ENCODE assay signal across 1 cellular context in the genomic region with DNA sequence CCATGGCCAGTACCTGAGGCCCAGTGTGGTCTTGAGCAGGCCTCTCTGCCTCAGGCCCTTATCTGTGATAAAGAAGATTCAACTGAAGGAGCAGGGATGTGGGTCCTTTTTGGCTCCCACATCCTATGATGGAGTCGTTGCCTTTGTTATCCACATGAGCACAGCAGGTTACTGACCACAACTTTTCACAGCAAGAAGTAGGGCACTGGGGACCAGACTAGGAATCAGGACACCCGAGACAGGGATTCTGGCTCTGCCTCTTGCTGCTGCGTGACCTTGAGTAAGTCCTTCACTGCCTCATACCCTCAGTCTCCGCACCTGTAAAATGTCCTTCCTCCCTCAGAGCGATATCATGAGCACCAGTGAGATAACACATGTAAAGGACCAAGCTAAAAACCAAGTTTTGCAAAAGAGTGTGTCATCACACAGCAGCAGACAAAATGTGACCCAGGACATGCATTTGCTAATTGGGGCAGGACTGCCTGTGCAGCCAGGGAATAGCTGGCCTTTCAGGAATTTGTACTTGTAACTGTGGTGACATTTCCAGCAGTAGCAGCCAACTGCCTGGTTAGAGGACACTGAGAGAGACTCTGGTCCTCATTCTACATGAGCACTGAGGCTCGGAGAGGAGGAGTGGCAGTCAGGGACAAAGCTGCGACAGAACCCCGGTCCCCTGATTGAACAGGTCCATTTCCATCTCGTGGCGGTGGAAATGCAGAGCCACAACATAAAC.
A peak's percentile ranks its signal among the peaks of the same experiment; 100 is the strongest.
TF ChIP-seq lines count a peak whose summit lies in the region.

No MANE protein-coding gene starts in this region.

TF ChIP-seq in HepG2, 621 proteins besides CTCF, POLR2A, EP300 and RAD21:
- TF ChIP-seq TEAD3 (CRISPR knock-in tag; optimal IDR thresholded peaks at IDR 0.05; ENCODE audit: borderline replicate concordance) (peak; percentile 23), BCL6 (CRISPR knock-in tag; IDR thresholded peaks at IDR 0.05) (0 out of 2 replicates have a peak, but pooled peaks have one; percentile 24), TOPORS (CRISPR knock-in tag; IDR thresholded peaks at IDR 0.05) (no peak)
- TF ChIP-seq, protein P1, sequence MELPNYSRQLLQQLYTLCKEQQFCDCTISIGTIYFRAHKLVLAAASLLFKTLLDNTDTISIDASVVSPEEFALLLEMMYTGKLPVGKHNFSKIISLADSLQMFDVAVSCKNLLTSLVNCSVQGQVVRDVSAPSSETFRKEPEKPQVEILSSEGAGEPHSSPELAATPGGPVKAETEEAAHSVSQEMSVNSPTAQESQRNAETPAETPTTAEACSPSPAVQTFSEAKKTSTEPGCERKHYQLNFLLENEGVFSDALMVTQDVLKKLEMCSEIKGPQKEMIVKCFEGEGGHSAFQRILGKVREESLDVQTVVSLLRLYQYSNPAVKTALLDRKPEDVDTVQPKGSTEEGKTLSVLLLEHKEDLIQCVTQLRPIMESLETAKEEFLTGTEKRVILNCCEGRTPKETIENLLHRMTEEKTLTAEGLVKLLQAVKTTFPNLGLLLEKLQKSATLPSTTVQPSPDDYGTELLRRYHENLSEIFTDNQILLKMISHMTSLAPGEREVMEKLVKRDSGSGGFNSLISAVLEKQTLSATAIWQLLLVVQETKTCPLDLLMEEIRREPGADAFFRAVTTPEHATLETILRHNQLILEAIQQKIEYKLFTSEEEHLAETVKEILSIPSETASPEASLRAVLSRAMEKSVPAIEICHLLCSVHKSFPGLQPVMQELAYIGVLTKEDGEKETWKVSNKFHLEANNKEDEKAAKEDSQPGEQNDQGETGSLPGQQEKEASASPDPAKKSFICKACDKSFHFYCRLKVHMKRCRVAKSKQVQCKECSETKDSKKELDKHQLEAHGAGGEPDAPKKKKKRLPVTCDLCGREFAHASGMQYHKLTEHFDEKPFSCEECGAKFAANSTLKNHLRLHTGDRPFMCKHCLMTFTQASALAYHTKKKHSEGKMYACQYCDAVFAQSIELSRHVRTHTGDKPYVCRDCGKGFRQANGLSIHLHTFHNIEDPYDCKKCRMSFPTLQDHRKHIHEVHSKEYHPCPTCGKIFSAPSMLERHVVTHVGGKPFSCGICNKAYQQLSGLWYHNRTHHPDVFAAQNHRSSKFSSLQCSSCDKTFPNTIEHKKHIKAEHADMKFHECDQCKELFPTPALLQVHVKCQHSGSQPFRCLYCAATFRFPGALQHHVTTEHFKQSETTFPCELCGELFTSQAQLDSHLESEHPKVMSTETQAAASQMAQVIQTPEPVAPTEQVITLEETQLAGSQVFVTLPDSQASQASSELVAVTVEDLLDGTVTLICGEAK (IDR thresholded peaks at IDR 0.05): no peak
- TF ChIP-seq, protein P1 (CRISPR knock-in tag; IDR thresholded peaks at IDR 0.05): 0 out of 2 replicates have a peak, but pooled peaks have one; percentile 26
